In genomic region chrX:11792461-11793421, GRCh38 we compare ENCODE assay signal across 1 cellular context.
TF ChIP-seq lines count a peak whose summit lies in the region.

No MANE protein-coding gene starts in this region.

TF ChIP-seq in GM12878, 131 proteins besides CTCF, POLR2A, EP300 and RAD21 (continued from another document and continues in another):
- TF ChIP-seq ZBTB4 (CRISPR knock-in tag; IDR thresholded peaks at IDR 0.05) (no peak), YY1 (IDR thresholded peaks at IDR 0.05; ENCODE audit: low read depth, low read length) (no peak), MEF2A (IDR thresholded peaks at IDR 0.05; ENCODE audit: insufficient read depth, low read depth, low read length) (no peak), EZH2 (IDR thresholded peaks at IDR 0.05; ENCODE audit: borderline replicate concordance, control insufficient read depth, low read depth, low read length) (no peak), EGR1 (IDR thresholded peaks at IDR 0.05; ENCODE audit: borderline replicate concordance in 1 of 2, low read depth in 2 of 2, low read length in 2 of 2) (no peak), REST (IDR thresholded peaks at IDR 0.05; ENCODE audit: low read depth, low read length) (no peak), MTA3 (IDR thresholded peaks at IDR 0.05; ENCODE audit: borderline replicate concordance, low read length) (no peak), JUNB (IDR thresholded peaks at IDR 0.05) (peak; percentile 89), BHLHE40 (IDR thresholded peaks at IDR 0.05; ENCODE audit: borderline replicate concordance in 1 of 2, low read depth in 2 of 2, low read length in 1 of 2) (peak; percentile 90 to 94), IRF4 (IDR thresholded peaks at IDR 0.05; ENCODE audit: low read depth, low read length) (peak; percentile 0; the same call in 1 of the 2 replicates), ZBTB11 (CRISPR knock-in tag; IDR thresholded peaks at IDR 0.05) (no peak), HSF1 (IDR thresholded peaks at IDR 0.05; ENCODE audit: low read depth, low read length) (no peak), NR2C1 (IDR thresholded peaks at IDR 0.05) (no peak; the same call in 1 of the 2 replicates), E4F1 (IDR thresholded peaks at IDR 0.05; ENCODE audit: borderline replicate concordance, partially characterized antibody) (no peak), NFXL1 (IDR thresholded peaks at IDR 0.05; ENCODE audit: borderline replicate concordance) (no peak), SUPT20H (IDR thresholded peaks at IDR 0.05; ENCODE audit: borderline replicate concordance, control insufficient read depth, low read depth, low read length) (no peak), ASH2L (IDR thresholded peaks at IDR 0.05; ENCODE audit: borderline replicate concordance, low read depth) (0 out of 2 replicates have a peak, but pooled peaks have one; percentile 45), IKZF1 (conservative IDR thresholded peaks at IDR 0.05) (peak; percentile 96), ZNF687 (IDR thresholded peaks at IDR 0.05) (peak; percentile 85; the same call in 1 of the 2 replicates), NKRF (conservative IDR thresholded peaks at IDR 0.05) (no peak), FOXM1 (IDR thresholded peaks at IDR 0.05; ENCODE audit: low read depth, low read length) (peak; percentile 94), LARP7 (IDR thresholded peaks at IDR 0.05) (no peak), KAT2A (conservative IDR thresholded peaks at IDR 0.05; ENCODE audit: control insufficient read depth, low read depth, low read length) (no peak), CBFB (IDR thresholded peaks at IDR 0.05; ENCODE audit: low read depth) (peak; percentile 72), ZSCAN29 (IDR thresholded peaks at IDR 0.05) (0 out of 2 replicates have a peak, but pooled peaks have one; percentile 27), CHD4 (IDR thresholded peaks at IDR 0.05) (no peak), PKNOX1 (IDR thresholded peaks at IDR 0.05) (peak; percentile 92), ATF2 (IDR thresholded peaks at IDR 0.05; ENCODE audit: low read length) (peak; percentile 93), SRF (IDR thresholded peaks at IDR 0.05; ENCODE audit: low read depth in 2 of 2, low read length in 2 of 2) (no peak), POU2F2 (IDR thresholded peaks at IDR 0.05; ENCODE audit: borderline replicate concordance, low read depth, low read length) (no peak; the same call in 2 of the 3 replicates), EED (IDR thresholded peaks at IDR 0.05; ENCODE audit: low read depth) (peak; percentile 89), JUND (IDR thresholded peaks at IDR 0.05; ENCODE audit: low read depth, low read length) (peak; percentile 42; the same call in 1 of the 2 replicates)
